Comparison of ENCODE assay signal across 11 cellular contexts in the genomic region with DNA sequence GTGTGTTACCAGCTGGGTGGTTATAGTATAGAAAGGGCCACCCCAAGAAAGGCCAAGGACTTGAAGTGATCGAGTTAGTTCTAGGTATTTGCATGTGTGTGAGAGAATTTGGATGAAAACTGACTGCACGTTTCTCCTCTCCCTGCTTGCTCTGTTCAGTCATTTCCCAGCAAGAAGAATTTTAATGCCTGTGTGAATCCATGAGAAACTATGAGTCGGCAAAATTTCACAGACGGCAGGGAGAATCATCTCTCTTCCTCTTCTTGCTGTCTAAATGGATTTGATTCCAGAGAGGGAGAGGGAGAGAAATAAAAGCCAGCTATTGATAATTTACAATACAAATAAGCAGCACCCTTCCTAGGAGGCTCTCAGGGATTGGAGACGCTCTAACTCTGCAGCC.
DNase-seq lines count a peak whose midpoint lies in the region; ATAC-seq and TF ChIP-seq lines count a peak whose summit lies in the region.
"Had no signal": no experiment of that assay in that cellular context is flagged by ENCODE, and none has a peak within 500 bp of the region (broad histone marks: within the 10 kb centered on the region; RNA-seq: fewer than 3 reads in every experiment).

No MANE protein-coding gene starts in this region.

- WGBS in SK-N-SH (ENCODE audit: low lambda C conversion rate), result 54% methylated on average over 5 of the region's 5 CpGs
- WGBS in sigmoid colon, 2 donors, result 69 to 80% methylated on average over 5 of the region's 5 CpGs

- TF ChIP-seq RAD21 in SK-N-SH (IDR thresholded peaks at IDR 0.05; ENCODE audit: low read length), result no peak

- H2AFZ ChIP-seq in SK-N-SH (ENCODE audit: low read depth), result no peak overlapping the region

- no peaks in the 10 kb centered on the region for H4K20me1 ChIP-seq in SK-N-SH (ENCODE audit: insufficient read depth)

- ATAC-seq in GM18868 (IDR thresholded peaks at IDR 0.05; ENCODE audit: unreplicated experiment), result no peak
- no peak for ATAC-seq in Right ventricle myocardium inferior

- peak; percentile 81 for DNase-seq in GM04503 (ENCODE audit: low read depth)
- no peak for DNase-seq in SK-N-SH
- peak; percentile 22 for DNase-seq in hepatic stellate cell (ENCODE audit: low spot score)
- no peak for DNase-seq in sigmoid colon
- DNase-seq in activated CD4-positive, alpha-beta T cell treated with anti-CD3 and anti-CD28 coated beads, Interleukin-2, amount 50 U/mL, for 4 hours, result no peak
- DNase-seq in Right ventricle myocardium inferior (ENCODE audit: missing footprints), result no peak
- DNase-seq in posterior cingulate gyrus, result no peak
- DNase-seq: amniotic stem cell, occipital lobe, T-helper 9 cell had no signal

- POLR2A ChIA-PET in SK-N-SH (lab: Yijun Ruan, JAX), result no interaction called here

- H3K4me2 ChIP-seq in SK-N-SH, result peak overlapping the region; percentile 53; the same call in 1 of the 2 replicates

- no peaks in the 10 kb centered on the region for H3F3A ChIP-seq in SK-N-SH (replicated peaks; ENCODE audit: insufficient read depth)

- intact Hi-C loops in sigmoid colon (cut with DNase I) (no loop called here), Right ventricle myocardium inferior (cut with DNase I) (loop anchor here (5.0 kb wide), 1 partner anchor 249 kb away; no protein-coding TSS in a partner anchor), posterior cingulate gyrus (cut with DNase I) (no loop called here)

- H3K4me3 ChIP-seq in SK-N-SH (ENCODE audit: low read depth in 2 of 2, low read length in 1 of 2) (no peak overlapping the region), sigmoid colon (no peak overlapping the region)

- H3K9me3 ChIP-seq in SK-N-SH (no peaks in the 10 kb centered on the region), sigmoid colon (no peaks in the 10 kb centered on the region)

- peaks cover 3% of the 10 kb centered on the region; the same call in 1 of the 2 replicates for H3K79me2 ChIP-seq in SK-N-SH (ENCODE audit: insufficient read depth)

- H3K4me1 ChIP-seq in SK-N-SH (ENCODE audit: control insufficient read depth in 1 of 2, insufficient read depth in 2 of 2, low read depth in 1 of 2, low read length in 1 of 2), result peaks cover 2 to 18% of the 10 kb centered on the region in 2 experiments; a peak in 3 of 4 replicates
- peaks cover 3 to 57% (median 39%) of the 10 kb centered on the region in 4 donors for H3K4me1 ChIP-seq in sigmoid colon

- TF ChIP-seq CTCF in SK-N-SH (IDR thresholded peaks at IDR 0.05) (no peak), sigmoid colon (IDR thresholded peaks at IDR 0.05) (no peak)

- no peak for TF ChIP-seq POLR2A in sigmoid colon (IDR thresholded peaks at IDR 0.05)

- H3K27ac ChIP-seq in SK-N-SH (ENCODE audit: low read depth in 2 of 2, low read length in 1 of 2) (0 out of 4 replicates have a peak overlapping the region, but pooled peaks of 1 of the 2 experiments have one; percentile 29), sigmoid colon (peak overlapping the region in 3 of 4 donors; percentile 42 to 65 (median 49))

- H3K27me3 ChIP-seq in SK-N-SH (ENCODE audit: insufficient read depth) (no peaks in the 10 kb centered on the region), sigmoid colon (no peaks in the 10 kb centered on the region)

- no peak for TF ChIP-seq EP300 in SK-N-SH (IDR thresholded peaks at IDR 0.05; ENCODE audit: borderline replicate concordance in 1 of 2, low read depth in 1 of 2, low read length in 1 of 2)
- TF ChIP-seq EP300 in sigmoid colon (IDR thresholded peaks at IDR 0.05), result no peak

- H3K36me3 ChIP-seq in SK-N-SH (replicated peaks in 1 of 2; ENCODE audit: control insufficient read depth in 1 of 2, insufficient read depth in 2 of 2, low read length in 1 of 2) (no peaks in the 10 kb centered on the region), sigmoid colon (no peaks in the 10 kb centered on the region)

- no peaks in the 10 kb centered on the region for H3K9me2 ChIP-seq in SK-N-SH

- CTCF ChIA-PET in SK-N-SH (lab: Yijun Ruan, JAX), result interaction anchor here (0.8 to 3.7 kb wide), 3 partner anchors 251 to 643 kb away, joined by 3 to 14 read pairs (median 3); no protein-coding TSS in a partner anchor

- H3K9ac ChIP-seq in SK-N-SH, result no peak overlapping the region

TF ChIP-seq in SK-N-SH, 30 proteins besides CTCF, POLR2A, EP300 and RAD21:
- TF ChIP-seq, protein P1, sequence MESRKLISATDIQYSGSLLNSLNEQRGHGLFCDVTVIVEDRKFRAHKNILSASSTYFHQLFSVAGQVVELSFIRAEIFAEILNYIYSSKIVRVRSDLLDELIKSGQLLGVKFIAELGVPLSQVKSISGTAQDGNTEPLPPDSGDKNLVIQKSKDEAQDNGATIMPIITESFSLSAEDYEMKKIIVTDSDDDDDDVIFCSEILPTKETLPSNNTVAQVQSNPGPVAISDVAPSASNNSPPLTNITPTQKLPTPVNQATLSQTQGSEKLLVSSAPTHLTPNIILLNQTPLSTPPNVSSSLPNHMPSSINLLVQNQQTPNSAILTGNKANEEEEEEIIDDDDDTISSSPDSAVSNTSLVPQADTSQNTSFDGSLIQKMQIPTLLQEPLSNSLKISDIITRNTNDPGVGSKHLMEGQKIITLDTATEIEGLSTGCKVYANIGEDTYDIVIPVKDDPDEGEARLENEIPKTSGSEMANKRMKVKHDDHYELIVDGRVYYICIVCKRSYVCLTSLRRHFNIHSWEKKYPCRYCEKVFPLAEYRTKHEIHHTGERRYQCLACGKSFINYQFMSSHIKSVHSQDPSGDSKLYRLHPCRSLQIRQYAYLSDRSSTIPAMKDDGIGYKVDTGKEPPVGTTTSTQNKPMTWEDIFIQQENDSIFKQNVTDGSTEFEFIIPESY (IDR thresholded peaks at IDR 0.05; ENCODE audit: borderline replicate concordance, low read depth), result no peak
- TF ChIP-seq, protein P2, sequence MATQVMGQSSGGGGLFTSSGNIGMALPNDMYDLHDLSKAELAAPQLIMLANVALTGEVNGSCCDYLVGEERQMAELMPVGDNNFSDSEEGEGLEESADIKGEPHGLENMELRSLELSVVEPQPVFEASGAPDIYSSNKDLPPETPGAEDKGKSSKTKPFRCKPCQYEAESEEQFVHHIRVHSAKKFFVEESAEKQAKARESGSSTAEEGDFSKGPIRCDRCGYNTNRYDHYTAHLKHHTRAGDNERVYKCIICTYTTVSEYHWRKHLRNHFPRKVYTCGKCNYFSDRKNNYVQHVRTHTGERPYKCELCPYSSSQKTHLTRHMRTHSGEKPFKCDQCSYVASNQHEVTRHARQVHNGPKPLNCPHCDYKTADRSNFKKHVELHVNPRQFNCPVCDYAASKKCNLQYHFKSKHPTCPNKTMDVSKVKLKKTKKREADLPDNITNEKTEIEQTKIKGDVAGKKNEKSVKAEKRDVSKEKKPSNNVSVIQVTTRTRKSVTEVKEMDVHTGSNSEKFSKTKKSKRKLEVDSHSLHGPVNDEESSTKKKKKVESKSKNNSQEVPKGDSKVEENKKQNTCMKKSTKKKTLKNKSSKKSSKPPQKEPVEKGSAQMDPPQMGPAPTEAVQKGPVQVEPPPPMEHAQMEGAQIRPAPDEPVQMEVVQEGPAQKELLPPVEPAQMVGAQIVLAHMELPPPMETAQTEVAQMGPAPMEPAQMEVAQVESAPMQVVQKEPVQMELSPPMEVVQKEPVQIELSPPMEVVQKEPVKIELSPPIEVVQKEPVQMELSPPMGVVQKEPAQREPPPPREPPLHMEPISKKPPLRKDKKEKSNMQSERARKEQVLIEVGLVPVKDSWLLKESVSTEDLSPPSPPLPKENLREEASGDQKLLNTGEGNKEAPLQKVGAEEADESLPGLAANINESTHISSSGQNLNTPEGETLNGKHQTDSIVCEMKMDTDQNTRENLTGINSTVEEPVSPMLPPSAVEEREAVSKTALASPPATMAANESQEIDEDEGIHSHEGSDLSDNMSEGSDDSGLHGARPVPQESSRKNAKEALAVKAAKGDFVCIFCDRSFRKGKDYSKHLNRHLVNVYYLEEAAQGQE (IDR thresholded peaks at IDR 0.05; ENCODE audit: low read depth, low read length), result no peak
- no peak for TF ChIP-seq JUND (IDR thresholded peaks at IDR 0.05)
- TF ChIP-seq FOSL2 (IDR thresholded peaks at IDR 0.05; ENCODE audit: borderline replicate concordance, low read depth), result no peak
- TF ChIP-seq NFIC (IDR thresholded peaks at IDR 0.05; ENCODE audit: borderline replicate concordance), result no peak
- TF ChIP-seq EZH2phosphoT487 (IDR thresholded peaks at IDR 0.05; ENCODE audit: borderline replicate concordance, low read depth), result no peak
- TF ChIP-seq ELF1 (IDR thresholded peaks at IDR 0.05), result no peak
- no peak for TF ChIP-seq CHD2 (IDR thresholded peaks at IDR 0.05; ENCODE audit: low read length, partially characterized antibody)
- TF ChIP-seq, protein P3, sequence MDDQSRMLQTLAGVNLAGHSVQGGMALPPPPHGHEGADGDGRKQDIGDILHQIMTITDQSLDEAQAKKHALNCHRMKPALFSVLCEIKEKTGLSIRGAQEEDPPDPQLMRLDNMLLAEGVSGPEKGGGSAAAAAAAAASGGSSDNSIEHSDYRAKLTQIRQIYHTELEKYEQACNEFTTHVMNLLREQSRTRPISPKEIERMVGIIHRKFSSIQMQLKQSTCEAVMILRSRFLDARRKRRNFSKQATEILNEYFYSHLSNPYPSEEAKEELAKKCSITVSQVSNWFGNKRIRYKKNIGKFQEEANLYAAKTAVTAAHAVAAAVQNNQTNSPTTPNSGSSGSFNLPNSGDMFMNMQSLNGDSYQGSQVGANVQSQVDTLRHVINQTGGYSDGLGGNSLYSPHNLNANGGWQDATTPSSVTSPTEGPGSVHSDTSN (IDR thresholded peaks at IDR 0.05), result no peak
- no peak for TF ChIP-seq RFX5 (IDR thresholded peaks at IDR 0.05; ENCODE audit: low read length)

Comparison
In these comparisons a context has a peak if more than half of its experiments do, and no peak if none do; other contexts are left out.
1. DNase-seq: peak in GM04503 (single experiment) and hepatic stellate cell (single experiment); none in SK-N-SH (single experiment), sigmoid colon (single experiment), activated CD4-positive, alpha-beta T cell treated with anti-CD3 and anti-CD28 coated beads, Interleukin-2, amount 50 U/mL, for 4 hours (0 of 2), Right ventricle myocardium inferior (single experiment) and posterior cingulate gyrus (0 of 10).